Comparison of ENCODE assay signal across 30 cellular contexts in genomic region chr3:31735667-31736066, GRCh38.
"Had no signal": no experiment of that assay in that cellular context is flagged by ENCODE, and none has a peak within 500 bp of the region (broad histone marks: within the 10 kb centered on the region; RNA-seq: fewer than 3 reads in every experiment).

No MANE protein-coding gene starts in this region.

- H3K27me3 ChIP-seq: neural progenitor cell, ovary, right lobe of liver, sigmoid colon, suprapubic skin, testis, tibial artery, transverse colon, upper lobe of right lung, vagina had no signal

- H3K4me3 Mint-ChIP-seq: naive thymus-derived CD8-positive, alpha-beta T cell; nephron; neural progenitor cell; stimulated activated effector memory CD8-positive, alpha-beta T cell treated with anti-CD3 and anti-CD28 coated beads, Interleukin-12 subunit alpha, Interleukin-12 subunit beta, amount 100 ng/mL, for 72 hours; stimulated activated naive CD8-positive, alpha-beta T cell treated with anti-CD3 and anti-CD28 coated beads, Interleukin-15, amount 100 ng/mL, for 72 hours; type B pancreatic cell had no signal

- H3K36me3 Mint-ChIP-seq: naive thymus-derived CD8-positive, alpha-beta T cell; neural progenitor cell; stimulated activated effector memory CD8-positive, alpha-beta T cell treated with anti-CD3 and anti-CD28 coated beads, Interleukin-12 subunit alpha, Interleukin-12 subunit beta, amount 100 ng/mL, for 72 hours; type B pancreatic cell had no signal

- H3K27me3 Mint-ChIP-seq: progenitor cell of endocrine pancreas, type B pancreatic cell had no signal

- H3K36me3 ChIP-seq: neural progenitor cell, ovary, right lobe of liver, sigmoid colon, suprapubic skin, tibial artery, transverse colon, upper lobe of right lung, vagina had no signal

- H3K4me3 ChIP-seq: neural progenitor cell, ovary, psoas muscle, right lobe of liver, sigmoid colon, suprapubic skin, testis, tibial artery, transverse colon, upper lobe of right lung, vagina had no signal

- ATAC-seq: naive thymus-derived CD8-positive, alpha-beta T cell; psoas muscle; right cardiac atrium; right lobe of liver; stimulated activated effector memory CD8-positive, alpha-beta T cell treated with anti-CD3 and anti-CD28 coated beads, Interleukin-12 subunit alpha, Interleukin-12 subunit beta, amount 100 ng/mL, for 72 hours; stimulated activated naive CD8-positive, alpha-beta T cell treated with anti-CD3 and anti-CD28 coated beads, Interleukin-15, amount 100 ng/mL, for 72 hours; stimulated activated naive CD8-positive, alpha-beta T cell treated with anti-CD3 and anti-CD28 coated beads, Interleukin-15, Interleukin-2, amounts not matched to agents 100 U/mL and 50 U/mL, for 24 hours; upper lobe of right lung had no signal

- DNase-seq: naive thymus-derived CD8-positive, alpha-beta T cell; occipital lobe; ovary; posterior cingulate gyrus; psoas muscle; right cardiac atrium; right lobe of liver; sigmoid colon; small intestine; stimulated activated CD4-positive, alpha-beta T cell treated with anti-CD3 and anti-CD28 coated beads, Interleukin-15, amount 100 ng/mL, for 24 hours; stimulated activated CD4-positive, alpha-beta T cell treated with anti-CD3 and anti-CD28 coated beads, Interleukin-2, amount 100 ng/mL, for 24 hours; stimulated activated CD4-positive, alpha-beta T cell treated with anti-CD3 and anti-CD28 coated beads, Interleukin-2, amount 100 ng/mL, for 48 hours; stimulated activated CD4-positive, alpha-beta T cell treated with anti-CD3 and anti-CD28 coated beads, Interleukin-4, amount 100 ng/mL, for 24 hours; stimulated activated naive CD4-positive, alpha-beta T cell; stimulated activated naive CD8-positive, alpha-beta T cell treated with anti-CD3 and anti-CD28 coated beads, Interleukin-15, amount 100 ng/mL, for 72 hours; stimulated activated naive CD8-positive, alpha-beta T cell treated with anti-CD3 and anti-CD28 coated beads, Interleukin-15, Interleukin-2, amounts not matched to agents 100 U/mL and 50 U/mL, for 24 hours; substantia nigra; testis; tibial artery; transverse colon; upper lobe of right lung had no signal

- H3K9me3 Mint-ChIP-seq: naive thymus-derived CD8-positive, alpha-beta T cell; nephron; neural progenitor cell; stimulated activated effector memory CD8-positive, alpha-beta T cell treated with anti-CD3 and anti-CD28 coated beads, Interleukin-12 subunit alpha, Interleukin-12 subunit beta, amount 100 ng/mL, for 72 hours; stimulated activated naive CD8-positive, alpha-beta T cell treated with anti-CD3 and anti-CD28 coated beads, Interleukin-15, amount 100 ng/mL, for 72 hours; type B pancreatic cell had no signal

- H3K79me2 ChIP-seq: parathyroid adenoma had no signal

- H2AFZ ChIP-seq: neural progenitor cell, parathyroid adenoma had no signal

- H3K27ac ChIP-seq: neural progenitor cell, ovary, parathyroid adenoma, psoas muscle, right lobe of liver, sigmoid colon, suprapubic skin, testis, tibial artery, transverse colon, upper lobe of right lung, vagina had no signal

- H3K9ac ChIP-seq: neural progenitor cell, parathyroid adenoma had no signal

- H3K27ac Mint-ChIP-seq: naive thymus-derived CD8-positive, alpha-beta T cell; nephron; neural progenitor cell; progenitor cell of endocrine pancreas; stimulated activated effector memory CD8-positive, alpha-beta T cell treated with anti-CD3 and anti-CD28 coated beads, Interleukin-12 subunit alpha, Interleukin-12 subunit beta, amount 100 ng/mL, for 72 hours; stimulated activated naive CD8-positive, alpha-beta T cell treated with anti-CD3 and anti-CD28 coated beads, Interleukin-15, amount 100 ng/mL, for 72 hours; type B pancreatic cell had no signal

- H3K4me2 ChIP-seq: neural progenitor cell had no signal

- FAIRE-seq: small intestine, urothelium cell line had no signal

- H3K4me1 Mint-ChIP-seq: naive thymus-derived CD8-positive, alpha-beta T cell; neural progenitor cell; stimulated activated effector memory CD8-positive, alpha-beta T cell treated with anti-CD3 and anti-CD28 coated beads, Interleukin-12 subunit alpha, Interleukin-12 subunit beta, amount 100 ng/mL, for 72 hours; stimulated activated naive CD8-positive, alpha-beta T cell treated with anti-CD3 and anti-CD28 coated beads, Interleukin-15, amount 100 ng/mL, for 72 hours had no signal

- H3K9me3 ChIP-seq: ovary, psoas muscle, right lobe of liver, sigmoid colon, suprapubic skin, testis, tibial artery, transverse colon, upper lobe of right lung, vagina had no signal

- H3K4me1 ChIP-seq: neural progenitor cell, parathyroid adenoma, psoas muscle, suprapubic skin, vagina had no signal
